In the genomic region with DNA sequence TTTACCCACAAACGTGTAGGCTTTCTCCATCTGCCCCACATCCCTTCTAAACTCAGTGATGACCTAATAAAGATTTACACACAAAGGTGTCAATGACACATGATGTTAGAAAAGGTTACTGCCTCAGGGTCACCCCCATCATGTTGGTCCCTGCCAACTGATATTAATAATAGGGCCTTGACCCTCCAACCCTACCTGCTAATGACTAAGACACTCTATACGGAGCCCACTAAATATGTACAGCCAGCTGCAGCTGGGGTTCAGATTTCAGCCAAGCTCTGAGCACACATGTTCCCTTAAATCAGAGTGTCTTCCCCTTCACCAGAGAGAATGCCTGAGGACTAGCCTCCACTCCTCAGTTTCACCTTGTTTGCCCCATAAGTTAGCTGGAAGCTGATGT, we compare ENCODE assay signal across 1 cellular context.
TF ChIP-seq lines count a peak whose summit lies in the region.

No MANE protein-coding gene starts in this region.

TF ChIP-seq in GM23338, 12 proteins besides CTCF, POLR2A, EP300 and RAD21 (continued from another document):
- TF ChIP-seq, protein P1, sequence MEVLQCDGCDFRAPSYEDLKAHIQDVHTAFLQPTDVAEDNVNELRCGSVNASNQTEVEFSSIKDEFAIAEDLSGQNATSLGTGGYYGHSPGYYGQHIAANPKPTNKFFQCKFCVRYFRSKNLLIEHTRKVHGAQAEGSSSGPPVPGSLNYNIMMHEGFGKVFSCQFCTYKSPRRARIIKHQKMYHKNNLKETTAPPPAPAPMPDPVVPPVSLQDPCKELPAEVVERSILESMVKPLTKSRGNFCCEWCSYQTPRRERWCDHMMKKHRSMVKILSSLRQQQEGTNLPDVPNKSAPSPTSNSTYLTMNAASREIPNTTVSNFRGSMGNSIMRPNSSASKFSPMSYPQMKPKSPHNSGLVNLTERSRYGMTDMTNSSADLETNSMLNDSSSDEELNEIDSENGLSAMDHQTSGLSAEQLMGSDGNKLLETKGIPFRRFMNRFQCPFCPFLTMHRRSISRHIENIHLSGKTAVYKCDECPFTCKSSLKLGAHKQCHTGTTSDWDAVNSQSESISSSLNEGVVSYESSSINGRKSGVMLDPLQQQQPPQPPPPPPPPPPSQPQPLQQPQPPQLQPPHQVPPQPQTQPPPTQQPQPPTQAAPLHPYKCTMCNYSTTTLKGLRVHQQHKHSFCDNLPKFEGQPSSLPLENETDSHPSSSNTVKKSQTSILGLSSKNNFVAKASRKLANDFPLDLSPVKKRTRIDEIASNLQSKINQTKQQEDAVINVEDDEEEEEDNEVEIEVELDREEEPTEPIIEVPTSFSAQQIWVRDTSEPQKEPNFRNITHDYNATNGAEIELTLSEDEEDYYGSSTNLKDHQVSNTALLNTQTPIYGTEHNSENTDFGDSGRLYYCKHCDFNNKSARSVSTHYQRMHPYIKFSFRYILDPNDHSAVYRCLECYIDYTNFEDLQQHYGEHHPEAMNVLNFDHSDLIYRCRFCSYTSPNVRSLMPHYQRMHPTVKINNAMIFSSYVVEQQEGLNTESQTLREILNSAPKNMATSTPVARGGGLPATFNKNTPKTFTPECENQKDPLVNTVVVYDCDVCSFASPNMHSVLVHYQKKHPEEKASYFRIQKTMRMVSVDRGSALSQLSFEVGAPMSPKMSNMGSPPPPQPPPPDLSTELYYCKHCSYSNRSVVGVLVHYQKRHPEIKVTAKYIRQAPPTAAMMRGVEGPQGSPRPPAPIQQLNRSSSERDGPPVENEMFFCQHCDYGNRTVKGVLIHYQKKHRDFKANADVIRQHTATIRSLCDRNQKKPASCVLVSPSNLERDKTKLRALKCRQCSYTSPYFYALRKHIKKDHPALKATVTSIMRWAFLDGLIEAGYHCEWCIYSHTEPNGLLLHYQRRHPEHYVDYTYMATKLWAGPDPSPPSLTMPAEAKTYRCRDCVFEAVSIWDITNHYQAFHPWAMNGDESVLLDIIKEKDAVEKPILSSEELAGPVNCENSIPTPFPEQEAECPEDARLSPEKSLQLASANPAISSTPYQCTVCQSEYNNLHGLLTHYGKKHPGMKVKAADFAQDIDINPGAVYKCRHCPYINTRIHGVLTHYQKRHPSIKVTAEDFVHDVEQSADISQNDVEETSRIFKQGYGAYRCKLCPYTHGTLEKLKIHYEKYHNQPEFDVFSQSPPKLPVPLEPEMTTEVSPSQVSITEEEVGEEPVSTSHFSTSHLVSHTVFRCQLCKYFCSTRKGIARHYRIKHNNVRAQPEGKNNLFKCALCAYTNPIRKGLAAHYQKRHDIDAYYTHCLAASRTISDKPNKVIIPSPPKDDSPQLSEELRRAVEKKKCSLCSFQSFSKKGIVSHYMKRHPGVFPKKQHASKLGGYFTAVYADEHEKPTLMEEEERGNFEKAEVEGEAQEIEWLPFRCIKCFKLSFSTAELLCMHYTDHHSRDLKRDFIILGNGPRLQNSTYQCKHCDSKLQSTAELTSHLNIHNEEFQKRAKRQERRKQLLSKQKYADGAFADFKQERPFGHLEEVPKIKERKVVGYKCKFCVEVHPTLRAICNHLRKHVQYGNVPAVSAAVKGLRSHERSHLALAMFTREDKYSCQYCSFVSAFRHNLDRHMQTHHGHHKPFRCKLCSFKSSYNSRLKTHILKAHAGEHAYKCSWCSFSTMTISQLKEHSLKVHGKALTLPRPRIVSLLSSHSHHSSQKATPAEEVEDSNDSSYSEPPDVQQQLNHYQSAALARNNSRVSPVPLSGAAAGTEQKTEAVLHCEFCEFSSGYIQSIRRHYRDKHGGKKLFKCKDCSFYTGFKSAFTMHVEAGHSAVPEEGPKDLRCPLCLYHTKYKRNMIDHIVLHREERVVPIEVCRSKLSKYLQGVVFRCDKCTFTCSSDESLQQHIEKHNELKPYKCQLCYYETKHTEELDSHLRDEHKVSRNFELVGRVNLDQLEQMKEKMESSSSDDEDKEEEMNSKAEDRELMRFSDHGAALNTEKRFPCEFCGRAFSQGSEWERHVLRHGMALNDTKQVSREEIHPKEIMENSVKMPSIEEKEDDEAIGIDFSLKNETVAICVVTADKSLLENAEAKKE (CRISPR knock-in tag; IDR thresholded peaks at IDR 0.05) = no peak
- TF ChIP-seq, protein P2, sequence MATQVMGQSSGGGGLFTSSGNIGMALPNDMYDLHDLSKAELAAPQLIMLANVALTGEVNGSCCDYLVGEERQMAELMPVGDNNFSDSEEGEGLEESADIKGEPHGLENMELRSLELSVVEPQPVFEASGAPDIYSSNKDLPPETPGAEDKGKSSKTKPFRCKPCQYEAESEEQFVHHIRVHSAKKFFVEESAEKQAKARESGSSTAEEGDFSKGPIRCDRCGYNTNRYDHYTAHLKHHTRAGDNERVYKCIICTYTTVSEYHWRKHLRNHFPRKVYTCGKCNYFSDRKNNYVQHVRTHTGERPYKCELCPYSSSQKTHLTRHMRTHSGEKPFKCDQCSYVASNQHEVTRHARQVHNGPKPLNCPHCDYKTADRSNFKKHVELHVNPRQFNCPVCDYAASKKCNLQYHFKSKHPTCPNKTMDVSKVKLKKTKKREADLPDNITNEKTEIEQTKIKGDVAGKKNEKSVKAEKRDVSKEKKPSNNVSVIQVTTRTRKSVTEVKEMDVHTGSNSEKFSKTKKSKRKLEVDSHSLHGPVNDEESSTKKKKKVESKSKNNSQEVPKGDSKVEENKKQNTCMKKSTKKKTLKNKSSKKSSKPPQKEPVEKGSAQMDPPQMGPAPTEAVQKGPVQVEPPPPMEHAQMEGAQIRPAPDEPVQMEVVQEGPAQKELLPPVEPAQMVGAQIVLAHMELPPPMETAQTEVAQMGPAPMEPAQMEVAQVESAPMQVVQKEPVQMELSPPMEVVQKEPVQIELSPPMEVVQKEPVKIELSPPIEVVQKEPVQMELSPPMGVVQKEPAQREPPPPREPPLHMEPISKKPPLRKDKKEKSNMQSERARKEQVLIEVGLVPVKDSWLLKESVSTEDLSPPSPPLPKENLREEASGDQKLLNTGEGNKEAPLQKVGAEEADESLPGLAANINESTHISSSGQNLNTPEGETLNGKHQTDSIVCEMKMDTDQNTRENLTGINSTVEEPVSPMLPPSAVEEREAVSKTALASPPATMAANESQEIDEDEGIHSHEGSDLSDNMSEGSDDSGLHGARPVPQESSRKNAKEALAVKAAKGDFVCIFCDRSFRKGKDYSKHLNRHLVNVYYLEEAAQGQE (IDR thresholded peaks at IDR 0.05; ENCODE audit: unreplicated experiment) = no peak
- TF ChIP-seq NANOG (IDR thresholded peaks at IDR 0.05; ENCODE audit: borderline replicate concordance) = no peak
- no peak for TF ChIP-seq JUNB (IDR thresholded peaks at IDR 0.05; ENCODE audit: unreplicated experiment)
- no peak for TF ChIP-seq EZH2phosphoT487 (IDR thresholded peaks at IDR 0.05; ENCODE audit: unreplicated experiment)
